ENCODE assay signal across 20 cellular contexts in genomic region chr1:116394270-116394669, GRCh38.
"Had no signal": no experiment of that assay in that cellular context is flagged by ENCODE, and none has a peak within 500 bp of the region (broad histone marks: within the 10 kb centered on the region; RNA-seq: fewer than 3 reads in every experiment).

No MANE protein-coding gene starts in this region.

- H3K27me3 ChIP-seq: body of pancreas, vagina had no signal

- H3K27ac Mint-ChIP-seq: activated CD8-positive, alpha-beta memory T cell treated with anti-CD3 and anti-CD28 coated beads, Interleukin-2, amount 10 ng/mL, durations not matched to agents 7 days and 5 days; mesothelial cell of epicardium; natural killer cell treated with Interleukin-12 subunit alpha and Interleukin-12 subunit beta and Interleukin-15 and Interleukin-18, amount 100 ng/mL, for 72 hours; type B pancreatic cell had no signal

- H3K4me3 Mint-ChIP-seq: activated CD8-positive, alpha-beta memory T cell treated with anti-CD3 and anti-CD28 coated beads, Interleukin-2, amount 10 ng/mL, durations not matched to agents 7 days and 5 days; activated CD8-positive, alpha-beta T cell treated with anti-CD3 and anti-CD28 coated beads for 36 hours; mesothelial cell of epicardium; natural killer cell treated with Interleukin-12 subunit alpha and Interleukin-12 subunit beta and Interleukin-15 and Interleukin-18, amount 100 ng/mL, for 72 hours; type B pancreatic cell had no signal

- H3K27ac ChIP-seq: epithelial cell of prostate, thoracic aorta, vagina had no signal

- H3K9me3 Mint-ChIP-seq: activated CD8-positive, alpha-beta T cell treated with anti-CD3 and anti-CD28 coated beads for 36 hours; mesothelial cell of epicardium; natural killer cell treated with Interleukin-12 subunit alpha and Interleukin-12 subunit beta and Interleukin-15 and Interleukin-18, amount 100 ng/mL, for 72 hours; type B pancreatic cell had no signal

- ATAC-seq: activated CD8-positive, alpha-beta memory T cell treated with anti-CD3 and anti-CD28 coated beads, Interleukin-2, amount 10 ng/mL, durations not matched to agents 7 days and 5 days; activated CD8-positive, alpha-beta T cell treated with anti-CD3 and anti-CD28 coated beads for 36 hours; body of pancreas; natural killer cell treated with Interleukin-12 subunit alpha and Interleukin-12 subunit beta and Interleukin-15 and Interleukin-18, amount 100 ng/mL, for 72 hours had no signal

- H3K27me3 Mint-ChIP-seq: activated CD8-positive, alpha-beta memory T cell treated with anti-CD3 and anti-CD28 coated beads, Interleukin-2, amount 10 ng/mL, durations not matched to agents 7 days and 5 days; activated CD8-positive, alpha-beta T cell treated with anti-CD3 and anti-CD28 coated beads for 36 hours; natural killer cell treated with Interleukin-12 subunit alpha and Interleukin-12 subunit beta and Interleukin-15 and Interleukin-18, amount 100 ng/mL, for 72 hours; progenitor cell of endocrine pancreas; type B pancreatic cell had no signal

- FAIRE-seq: kidney had no signal

- H3K9me3 ChIP-seq: body of pancreas, thoracic aorta, vagina had no signal

- H3K4me3 ChIP-seq: body of pancreas, lung, thoracic aorta, vagina had no signal

- H3K4me1 Mint-ChIP-seq: mesothelial cell of epicardium had no signal

- DNase-seq: activated CD4-positive, alpha-beta T cell treated with anti-CD3 and anti-CD28 coated beads for 48 hours; activated CD8-positive, alpha-beta memory T cell treated with anti-CD3 and anti-CD28 coated beads, Interleukin-2, amount 10 ng/mL, durations not matched to agents 7 days and 5 days; activated CD8-positive, alpha-beta T cell treated with anti-CD3 and anti-CD28 coated beads for 36 hours; activated naive CD4-positive, alpha-beta T cell treated with Interleukin-2 at 50 U/mL for 16 hours; anterior cingulate cortex; body of pancreas; kidney; retina; stimulated activated CD4-positive, alpha-beta T cell treated with anti-CD3 and anti-CD28 coated beads, Interleukin-2, amount 100 ng/mL, for 48 hours; stimulated activated CD8-positive, alpha-beta memory T cell treated with anti-CD3 and anti-CD28 coated beads, Interleukin-4, amount 100 ng/mL, for 48 hours; stimulated activated naive CD4-positive, alpha-beta T cell treated with Interleukin-2 at 50 U/mL for 16 hours; T1000 had no signal
